ENCODE assay signal across 8 cellular contexts in the genomic region with DNA sequence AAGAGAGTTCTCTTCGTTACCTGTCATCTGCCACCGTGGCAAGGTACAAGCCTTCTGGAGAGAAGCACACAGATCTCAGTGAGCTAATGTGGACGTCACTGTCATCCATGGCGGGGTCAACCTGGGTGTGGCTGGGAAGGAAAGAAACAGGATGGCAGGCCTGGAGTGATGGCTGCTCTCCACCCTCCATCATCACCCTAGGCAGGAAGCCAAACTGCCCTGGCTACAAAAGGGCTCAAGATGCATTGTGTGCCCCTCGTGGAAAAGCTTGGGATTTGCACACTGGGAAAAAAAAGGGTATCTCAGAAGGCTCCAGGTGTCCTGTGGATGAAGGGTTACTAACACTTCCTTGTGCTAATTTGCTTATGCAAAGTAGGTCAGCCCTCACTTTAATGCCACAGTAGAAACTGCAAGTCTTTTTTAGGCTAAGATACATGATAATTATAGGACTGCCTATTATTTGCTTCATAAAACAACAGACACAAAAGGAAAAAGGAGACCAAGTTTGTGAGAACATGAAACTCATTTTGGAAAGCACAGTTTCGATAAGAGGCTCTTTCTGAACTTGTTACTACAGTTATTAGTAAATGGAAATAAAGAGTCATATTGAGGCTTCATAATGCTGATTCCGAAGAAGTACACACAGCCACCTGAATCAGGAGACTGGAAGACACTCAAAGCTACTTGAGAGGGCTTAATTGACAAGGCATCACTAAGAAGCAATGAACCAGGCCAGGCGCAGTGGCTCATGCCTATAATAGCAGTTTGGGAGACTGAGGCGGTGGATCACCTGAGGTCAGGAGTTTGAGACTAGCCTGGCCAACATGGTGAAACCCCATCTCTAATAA.
DNase-seq lines count a peak whose midpoint lies in the region; ATAC-seq and TF ChIP-seq lines count a peak whose summit lies in the region.

No MANE protein-coding gene starts in this region.

- peak overlapping the region; percentile 96 for H3K27ac Mint-ChIP-seq in activated naive CD8-positive, alpha-beta T cell treated with anti-CD3 and anti-CD28 coated beads, Interleukin-2, amount 50 U/mL, for 24 hours
- H3K27ac Mint-ChIP-seq in nephron progenitor cell, result peak overlapping the region; percentile 88

- H3K9me3 Mint-ChIP-seq in activated naive CD8-positive, alpha-beta T cell treated with anti-CD3 and anti-CD28 coated beads, Interleukin-2, amount 50 U/mL, for 24 hours, result no peaks in the 10 kb centered on the region
- no peaks in the 10 kb centered on the region for H3K9me3 Mint-ChIP-seq in nephron progenitor cell

- TF ChIP-seq CTCF in nephron progenitor cell (IDR thresholded peaks at IDR 0.05), result no peak

- peak overlapping the region; percentile 40 for H3K4me3 Mint-ChIP-seq in activated naive CD8-positive, alpha-beta T cell treated with anti-CD3 and anti-CD28 coated beads, Interleukin-2, amount 50 U/mL, for 24 hours
- H3K4me3 Mint-ChIP-seq in nephron progenitor cell, result no peak overlapping the region

- H3K36me3 Mint-ChIP-seq in activated naive CD8-positive, alpha-beta T cell treated with anti-CD3 and anti-CD28 coated beads, Interleukin-2, amount 50 U/mL, for 24 hours (ENCODE audit: low read depth), result peaks cover 74% of the 10 kb centered on the region
- H3K36me3 Mint-ChIP-seq in nephron progenitor cell (ENCODE audit: low read depth), result peaks cover 47% of the 10 kb centered on the region

- no peaks in the 10 kb centered on the region for H3K27me3 Mint-ChIP-seq in activated naive CD8-positive, alpha-beta T cell treated with anti-CD3 and anti-CD28 coated beads, Interleukin-2, amount 50 U/mL, for 24 hours
- no peaks in the 10 kb centered on the region for H3K27me3 Mint-ChIP-seq in nephron progenitor cell (ENCODE audit: low read depth, poor library complexity)

- peaks cover 61% of the 10 kb centered on the region for H3K4me1 Mint-ChIP-seq in activated naive CD8-positive, alpha-beta T cell treated with anti-CD3 and anti-CD28 coated beads, Interleukin-2, amount 50 U/mL, for 24 hours
- H3K4me1 Mint-ChIP-seq in nephron progenitor cell, result no peaks in the 10 kb centered on the region

- ATAC-seq in activated CD4-positive, CD25-positive, alpha-beta regulatory T cell treated with anti-CD3 and anti-CD28 coated beads, Interleukin-2, amount 50 U/mL, for 24 hours, result peak; percentile 86 to 87
- ATAC-seq in GM21390 (IDR thresholded peaks at IDR 0.05; ENCODE audit: unreplicated experiment) (peak; percentile 92), HG03521 (IDR thresholded peaks at IDR 0.05; ENCODE audit: unreplicated experiment) (peak; percentile 74)
- peak; percentile 88 for ATAC-seq in activated naive CD8-positive, alpha-beta T cell treated with anti-CD3 and anti-CD28 coated beads, Interleukin-2, amount 50 U/mL, for 24 hours

- DNase-seq in activated CD4-positive, CD25-positive, alpha-beta regulatory T cell treated with anti-CD3 and anti-CD28 coated beads, Interleukin-2, amount 50 U/mL, for 72 hours, result no peak
- DNase-seq in activated naive CD8-positive, alpha-beta T cell treated with anti-CD3 and anti-CD28 coated beads, Interleukin-2, amount 50 U/mL, for 24 hours, result peak; percentile 17
- DNase-seq in nephron progenitor cell (no peak), CD1c-positive myeloid dendritic cell (ENCODE audit: extremely low spot score) (no peak), HK-2 (ENCODE audit: unreplicated experiment) (no peak)
